In genomic region chr9:82916238-82916637, GRCh38 we compare ENCODE assay signal across 5 cellular contexts.
DNase-seq lines count a peak whose midpoint lies in the region; ATAC-seq, FAIRE-seq and TF ChIP-seq lines count a peak whose summit lies in the region.
"Not testable (repeated sequence)": the region's sequence is repeated elsewhere in the genome, so short reads cannot be mapped to it uniquely, and the experiment has no call there.

No MANE protein-coding gene starts in this region.

- ATAC-seq in A549, K562, HepG2: not testable (repeated sequence)

- H3K79me2 ChIP-seq in K562 (ENCODE audit: control insufficient read depth, insufficient read depth, low read length); H1 (ENCODE audit: control insufficient read depth in 1 of 2, insufficient read depth in 2 of 2, low read length in 2 of 2); HepG2 (ENCODE audit: insufficient read depth, low read length): not testable (repeated sequence)

- TF ChIP-seq RAD21 in A549 (conservative IDR thresholded peaks at IDR 0.05 in 1 of 2, IDR thresholded peaks at IDR 0.05 in 1 of 2); K562 (CRISPR knock-in tag; conservative IDR thresholded peaks at IDR 0.05 in 1 of 2, IDR thresholded peaks at IDR 0.05 in 1 of 2); H1 (IDR thresholded peaks at IDR 0.05 in 1 of 2, conservative IDR thresholded peaks at IDR 0.05 in 1 of 2; ENCODE audit: low read depth in 2 of 2, low read length in 2 of 2); HepG2 (CRISPR knock-in tag; IDR thresholded peaks at IDR 0.05): not testable (repeated sequence)

- H2AFZ ChIP-seq in K562 (ENCODE audit: low read depth, low read length); H1 (ENCODE audit: low read length); HepG2 (ENCODE audit: low read length): not testable (repeated sequence)

- 0% methylated on average over 1 of the region's 1 CpG for WGBS in A549 (ENCODE audit: missing lambda C conversion rate)
- no CpG with 5 or more reads among the region's 1 CpG for WGBS in K562 (ENCODE audit: insufficient coverage, low coverage, missing lambda C conversion rate)
- 88% methylated on average over 1 of the region's 1 CpG; no CpG with 5 or more reads in 1 of the 2 experiments for WGBS in H1 (ENCODE audit: extremely low coverage in 1 of 2, insufficient coverage in 1 of 2, insufficient read length in 1 of 2, insufficient replicate concordance in 2 of 2, low coverage in 1 of 2, low lambda C conversion rate in 2 of 2, missing lambda C conversion rate in 1 of 2), 2 experiments
- 0% methylated on average over 1 of the region's 1 CpG for WGBS in HepG2 (ENCODE audit: low lambda C conversion rate)

- not testable (repeated sequence) for H2BK120ac ChIP-seq in H1 (replicated peaks; ENCODE audit: low read depth, low read length)

- H4K20me1 ChIP-seq in K562 (replicated peaks; ENCODE audit: control insufficient read depth, insufficient read depth, low read length); H1 (replicated peaks in 1 of 2; ENCODE audit: control insufficient read depth in 1 of 2, insufficient read depth in 2 of 2, low read length in 2 of 2); HepG2 (ENCODE audit: insufficient read depth, low read length): not testable (repeated sequence)

- not testable (repeated sequence) for TF ChIP-seq POLR2A in A549 (IDR thresholded peaks at IDR 0.05; ENCODE audit: low read length); K562 (conservative IDR thresholded peaks at IDR 0.05); H1 (IDR thresholded peaks at IDR 0.05; ENCODE audit: control extremely low read depth in 1 of 2, low read depth in 2 of 2, low read length in 2 of 2); HepG2 (IDR thresholded peaks at IDR 0.05; ENCODE audit: insufficient read depth in 1 of 2, low read depth in 2 of 2, low read length in 2 of 2)

- H3K79me1 ChIP-seq in H1 (ENCODE audit: low read depth, low read length), result not testable (repeated sequence)

- not testable (repeated sequence) for H2BK15ac ChIP-seq in H1 (ENCODE audit: low read length)

- H3K9ac ChIP-seq in K562 (ENCODE audit: insufficient read depth in 1 of 2, low read depth in 2 of 2, low read length in 2 of 2); H1 (replicated peaks in 1 of 4; ENCODE audit: extremely low read depth in 1 of 4, low read depth in 3 of 4, low read length in 3 of 4); HepG2 (ENCODE audit: insufficient read depth, low read depth, low read length): not testable (repeated sequence)

- H2BK12ac ChIP-seq in H1 (ENCODE audit: low read depth, low read length), result not testable (repeated sequence)

- intact Hi-C loops in K562 (cut with micrococcal nuclease); HepG2 (cut with micrococcal nuclease; ENCODE audit: unreplicated experiment): not testable (repeated sequence)

- peaks cover 23% of the 10 kb centered on the region for H3K9me3 ChIP-seq in A549
- H3K9me3 ChIP-seq in HEK293 (ENCODE audit: control insufficient read depth, insufficient read depth, low read depth, low read length); K562 (replicated peaks; ENCODE audit: control insufficient read depth, insufficient read depth, low read depth, low read length): not testable (repeated sequence)
- peaks cover 22 to 23% of the 10 kb centered on the region in 2 experiments for H3K9me3 ChIP-seq in H1 (ENCODE audit: insufficient read depth in 2 of 2, low read depth in 1 of 2, low read length in 1 of 2)
- peaks cover 30% of the 10 kb centered on the region for H3K9me3 ChIP-seq in HepG2 (ENCODE audit: low read length)

- H3K18ac ChIP-seq in H1 (ENCODE audit: extremely low read depth, low read length), result not testable (repeated sequence)

- H4K91ac ChIP-seq in H1 (replicated peaks; ENCODE audit: insufficient read length, low read length), result not testable (repeated sequence)

- not testable (repeated sequence) for H2BK20ac ChIP-seq in H1 (ENCODE audit: low read length)

- not testable (repeated sequence) for H2BK5ac ChIP-seq in H1 (ENCODE audit: low read depth, low read length)

- not testable (repeated sequence) for TF ChIP-seq EP300 in A549 (IDR thresholded peaks at IDR 0.05); K562 (IDR thresholded peaks at IDR 0.05; ENCODE audit: low read length); H1 (IDR thresholded peaks at IDR 0.05; ENCODE audit: borderline replicate concordance in 1 of 2, low read depth in 2 of 2, low read length in 2 of 2); HepG2 (IDR thresholded peaks at IDR 0.05; ENCODE audit: low read depth in 2 of 2, low read length in 2 of 2); HepG2 (CRISPR knock-in tag; IDR thresholded peaks at IDR 0.05; ENCODE audit: borderline replicate concordance)

- TF ChIP-seq CTCF in A549 (IDR thresholded peaks at IDR 0.05); HEK293 (tag by site-specific recombination; IDR thresholded peaks at IDR 0.05); K562 (IDR thresholded peaks at IDR 0.05 in 2 of 3, conservative IDR thresholded peaks at IDR 0.05 in 1 of 3; ENCODE audit: insufficient read depth in 2 of 3, low read depth in 1 of 3, low read length in 3 of 3); H1 (IDR thresholded peaks at IDR 0.05; ENCODE audit: control extremely low read depth in 1 of 3, insufficient read depth in 1 of 3, low read depth in 1 of 3, low read length in 3 of 3); HepG2 (CRISPR knock-in tag; IDR thresholded peaks at IDR 0.05): not testable (repeated sequence)

- not testable (repeated sequence) for H3K4me2 ChIP-seq in A549; K562 (ENCODE audit: insufficient read depth, low read length); H1 (ENCODE audit: insufficient read depth in 1 of 2, low read depth in 2 of 2, low read length in 2 of 2); HepG2 (ENCODE audit: low read depth, low read length)

- not testable (repeated sequence) for H3K4ac ChIP-seq in H1 (replicated peaks; ENCODE audit: insufficient read length, low read depth, low read length)

- in situ Hi-C loops in K562 (cut with MboI); HepG2 (cut with HindIII; ENCODE audit: extremely low pct_ligation_motif_present, low pct_unique_long_range_greater_than_20kb): not testable (repeated sequence)

- BruUV-seq in K562 (replicated peaks; lab: Mats Ljungman, UMichigan); HepG2 (replicated peaks; lab: Mats Ljungman, UMichigan): not testable (repeated sequence)

- not testable (repeated sequence) for FAIRE-seq in A549 (lab: Jason Lieb, UNC); K562 (lab: Jason Lieb, UNC); H1 (lab: Jason Lieb, UNC); HepG2 (lab: Jason Lieb, UNC)

- not testable (repeated sequence) for H2AK5ac ChIP-seq in H1 (ENCODE audit: low read depth, low read length)

- not testable (repeated sequence) for H3K4me3 ChIP-seq in A549; HEK293 (ENCODE audit: low read depth, low read length); K562; H1 (ENCODE audit: extremely low read depth in 1 of 4, insufficient read depth in 2 of 4, low read depth in 3 of 4, low read length in 4 of 4); HepG2 (replicated peaks in 1 of 3; ENCODE audit: insufficient read depth in 1 of 3, low read depth in 2 of 3, low read length in 3 of 3)

- H4K8ac ChIP-seq in H1 (ENCODE audit: extremely low read depth, insufficient read depth, low read length), result not testable (repeated sequence)

- H3K27me3 ChIP-seq in K562 (ENCODE audit: control insufficient read depth in 2 of 2, insufficient read depth in 2 of 2, low read length in 2 of 2); H1 (replicated peaks in 1 of 4; ENCODE audit: control insufficient read depth in 3 of 4, extremely low read depth in 1 of 4, insufficient read depth in 3 of 4, low read length in 3 of 4); HepG2 (ENCODE audit: control insufficient read depth in 1 of 2, insufficient read depth in 2 of 2, low read length in 2 of 2): not testable (repeated sequence)

- H3K27ac ChIP-seq in A549; HEK293 (ENCODE audit: extremely low read depth, low read depth, low read length); K562 (ENCODE audit: extremely low read depth, low read depth, low read length); H1 (ENCODE audit: low read depth, low read length); HepG2 (ENCODE audit: extremely low read length, insufficient read depth, low read length): not testable (repeated sequence)

- not testable (repeated sequence) for H3K36me3 ChIP-seq in HEK293 (ENCODE audit: control insufficient read depth in 2 of 2, insufficient read depth in 1 of 2, low read length in 2 of 2); K562 (ENCODE audit: control insufficient read depth, insufficient read depth, low read length); HepG2 (replicated peaks in 1 of 2; ENCODE audit: control insufficient read depth in 1 of 2, insufficient read depth in 2 of 2, low read length in 2 of 2)
- peaks cover 0 to 13% (median 4%) of the 10 kb centered on the region in 4 experiments; a peak in 3 of 8 replicates for H3K36me3 ChIP-seq in H1 (ENCODE audit: control insufficient read depth in 2 of 4, insufficient read depth in 4 of 4, low read length in 3 of 4)

- not testable (repeated sequence) for H3K23me2 ChIP-seq in H1 (ENCODE audit: low read depth, low read length)

- H3K23ac ChIP-seq in H1 (ENCODE audit: insufficient read length), result not testable (repeated sequence)

- H3K9me1 ChIP-seq in K562 (ENCODE audit: control insufficient read depth, insufficient read depth, low read length), result not testable (repeated sequence)

- not testable (repeated sequence) for H3K4me1 ChIP-seq in A549; HEK293 (ENCODE audit: control insufficient read depth, insufficient read depth, low read length); K562 (replicated peaks in 1 of 2; ENCODE audit: control insufficient read depth in 2 of 2, insufficient read depth in 2 of 2, low read length in 2 of 2); H1 (replicated peaks in 1 of 4; ENCODE audit: control insufficient read depth in 3 of 4, insufficient read depth in 4 of 4, low read length in 3 of 4); HepG2 (ENCODE audit: insufficient read depth, low read length)

- H3K14ac ChIP-seq in H1 (ENCODE audit: insufficient read length), result not testable (repeated sequence)

- CTCF ChIA-PET in A549 (lab: Yijun Ruan, JAX); HEK293 (lab: Yijun Ruan, JAX); K562 (lab: Yijun Ruan, JAX; ENCODE audit: low intra/inter-chr PET ratio); H1 (lab: Charles Lee; ENCODE audit: partially characterized antibody); HepG2 (lab: Yijun Ruan, JAX; ENCODE audit: low intra/inter-chr PET ratio, low total read pairs): not testable (repeated sequence)

- POLR2A ChIA-PET in A549 (lab: Yijun Ruan, JAX); HEK293 (lab: Yijun Ruan, JAX); K562 (lab: Yijun Ruan, JAX); H1 (lab: Charles Lee; ENCODE audit: partially characterized antibody); HepG2 (lab: Yijun Ruan, JAX): not testable (repeated sequence)

- H3K56ac ChIP-seq in H1 (replicated peaks; ENCODE audit: insufficient read length, low read depth, low read length), result not testable (repeated sequence)

- not testable (repeated sequence) for H4K5ac ChIP-seq in H1 (ENCODE audit: insufficient read length, low read depth, low read length)

- not testable (repeated sequence) for DNase-seq in A549 (ENCODE audit: low read depth in 1 of 2, low spot score in 1 of 2); K562 (ENCODE audit: extremely low read depth in 1 of 4, low spot score in 3 of 4); H1 (ENCODE audit: low read depth in 1 of 2, low spot score in 2 of 2); HepG2 (ENCODE audit: low spot score)
